In genomic region chr7:32998363-32999171, GRCh38 we compare ENCODE assay signal across 7 cellular contexts. TPM values are rescaled to one million over a fixed set of nuclear protein-coding genes. Genes with fewer than 3 reads are reported as not detected.
A peak's percentile ranks its signal among the peaks of the same experiment; 100 is the strongest.
DNase-seq lines count a peak whose midpoint lies in the region; ATAC-seq lines count a peak whose summit lies in the region.
"Not testable (repeated sequence)": the region's sequence is repeated elsewhere in the genome, so short reads cannot be mapped to it uniquely, and the experiment has no call there.

No MANE protein-coding gene starts in this region.

- peaks cover 12% of the 10 kb centered on the region for H3K27me3 Mint-ChIP-seq in T-helper 17 cell

- not testable (repeated sequence) for H3K4me1 Mint-ChIP-seq in T-helper 17 cell

- H2BK12ac ChIP-seq in trophoblast cell (ENCODE audit: low read length): not testable (repeated sequence)

- not testable (repeated sequence) for H3K4me1 ChIP-seq in trophoblast cell (ENCODE audit: control insufficient read depth in 1 of 2, insufficient read depth in 2 of 2, low read length in 2 of 2)

- H3K27ac ChIP-seq in trophoblast cell (ENCODE audit: low read depth, low read length): peak overlapping the region; percentile 9

- H4K12ac ChIP-seq in trophoblast cell (ENCODE audit: low read depth, low read length): peak overlapping the region; percentile 36

- H2BK5ac ChIP-seq in trophoblast cell (ENCODE audit: low read depth, low read length, poor library complexity): not testable (repeated sequence)

- not testable (repeated sequence) for H3K4ac ChIP-seq in trophoblast cell (ENCODE audit: low read depth, low read length)

- not testable (repeated sequence) for H2AK5ac ChIP-seq in trophoblast cell (ENCODE audit: low read length)

- peak; percentile 65 for DNase-seq in NCI-H2029 (lab: John Stamatoyannopoulos, UW)
- not testable (repeated sequence) for DNase-seq in T-helper 17 cell
- DNase-seq in dedifferentiated amniotic fluid mesenchymal stem cell (ENCODE audit: extremely low spot score): peak; percentile 45
- peak; percentile 79 for DNase-seq in iris pigment epithelial cell (ENCODE audit: low read depth)
- DNase-seq in trophoblast cell: peak in 1 of 2 donors; percentile 3

- not testable (repeated sequence) for H3K79me2 ChIP-seq in trophoblast cell (ENCODE audit: control insufficient read depth, insufficient read depth, low read length, poor library complexity)

- ATAC-seq in GM18511 (IDR thresholded peaks at IDR 0.05; ENCODE audit: unreplicated experiment): peak; percentile 76
- peak; percentile 65 for ATAC-seq in HG02885 (IDR thresholded peaks at IDR 0.05; ENCODE audit: poor library complexity, unreplicated experiment)
- peak; percentile 37 for ATAC-seq in T-helper 17 cell

- not testable (repeated sequence) for H2AFZ ChIP-seq in trophoblast cell (ENCODE audit: insufficient read depth, low read length, poor library complexity)

- H3K23ac ChIP-seq in trophoblast cell (ENCODE audit: low read length): not testable (repeated sequence)

- H3K9ac ChIP-seq in trophoblast cell (ENCODE audit: low read length): not testable (repeated sequence)

- not testable (repeated sequence) for H3K36me3 Mint-ChIP-seq in T-helper 17 cell (ENCODE audit: low read depth)

- H3K36me3 ChIP-seq in trophoblast cell (ENCODE audit: control insufficient read depth in 1 of 2, insufficient read depth in 2 of 2, low read length in 2 of 2): not testable (repeated sequence)

- not testable (repeated sequence) for H3K79me1 ChIP-seq in trophoblast cell (ENCODE audit: low read length)

- not testable (repeated sequence) for H3K27ac Mint-ChIP-seq in T-helper 17 cell

- H2BK120ac ChIP-seq in trophoblast cell (ENCODE audit: insufficient read depth, low read length, poor library complexity): not testable (repeated sequence)

- H3K14ac ChIP-seq in trophoblast cell (ENCODE audit: low read length): not testable (repeated sequence)

- not testable (repeated sequence) for H3K9me3 ChIP-seq in T-helper 17 cell (ENCODE audit: control insufficient read depth, low read length, poor library complexity, severe bottlenecking); trophoblast cell (ENCODE audit: insufficient read depth, low read depth, low read length)

- peak overlapping the region; percentile 11 for H4K91ac ChIP-seq in trophoblast cell (ENCODE audit: low read depth, low read length)

- peak overlapping the region; percentile 75 for H4K8ac ChIP-seq in trophoblast cell (ENCODE audit: low read depth, low read length)

- not testable (repeated sequence) for H3K4me3 ChIP-seq in trophoblast cell (ENCODE audit: low read depth, low read length)

- not testable (repeated sequence) for H3K18ac ChIP-seq in trophoblast cell (ENCODE audit: low read length)

- no CpG with 5 or more reads among the region's 14 CpGs for WGBS in trophoblast cell (ENCODE audit: extremely low coverage, insufficient coverage, insufficient read length)

- peak overlapping the region; percentile 64 for H3K4me3 Mint-ChIP-seq in T-helper 17 cell

- H3K27me3 ChIP-seq in trophoblast cell (ENCODE audit: insufficient read depth, low read length): not testable (repeated sequence)

- peak overlapping the region; percentile 41 for H3K4me2 ChIP-seq in trophoblast cell (ENCODE audit: low read length)

RNA-seq across cellular contexts. Expression of gene FKBP9, which starts 41.3 kb away (rescaled TPM):
- under 1 TPM in 1 of 2 donors, not detected in 1; 0.42 TPM for total RNA-seq in T-helper 17 cell
- 45.1 and 45.8 TPM in 2 replicates for polyA plus RNA-seq in trophoblast cell (2013)
